Comparison of ENCODE assay signal across 10 cellular contexts in genomic region chr5:78640622-78641021, GRCh38. TPM values are rescaled to one million over a fixed set of nuclear protein-coding genes. Genes with fewer than 3 reads are reported as not detected.
DNase-seq lines count a peak whose midpoint lies in the region; ATAC-seq, FAIRE-seq and TF ChIP-seq lines count a peak whose summit lies in the region.
"Had no signal": no experiment of that assay in that cellular context is flagged by ENCODE, and none has a peak within 500 bp of the region (broad histone marks: within the 10 kb centered on the region; RNA-seq: fewer than 3 reads in every experiment).

No MANE protein-coding gene starts in this region.

- WGBS in HepG2 (ENCODE audit: low lambda C conversion rate) = 17% methylated on average over 1 of the region's 1 CpG
- no CpG with 5 or more reads among the region's 1 CpG for WGBS in right lobe of liver (ENCODE audit: insufficient coverage, low coverage, low lambda C conversion rate, missing lambda C conversion rate)
- 0% methylated on average over 1 of the region's 1 CpG for WGBS in mammary epithelial cell (ENCODE audit: low coverage, missing lambda C conversion rate)
- WGBS in lower leg skin, 2 donors = 38 to 56% methylated on average over 1 of the region's 1 CpG

- in situ Hi-C loops in HepG2 (cut with HindIII; ENCODE audit: extremely low pct_ligation_motif_present, low pct_unique_long_range_greater_than_20kb) = no loop called here
- in situ Hi-C loops in mammary epithelial cell (cut with MboI; ENCODE audit: low sequenced_read_pairs in 2 of 2) = loop anchor here in 1 of 2 donors (25.0 kb wide), 1 partner anchor 247 kb away; no protein-coding TSS in a partner anchor

- H3K4me1 ChIP-seq in HepG2 (ENCODE audit: insufficient read depth, low read length) (peaks cover 72% of the 10 kb centered on the region), right lobe of liver (no peaks in the 10 kb centered on the region), mammary epithelial cell (ENCODE audit: insufficient read depth, low read length) (peaks cover 46% of the 10 kb centered on the region)

- TF ChIP-seq EP300 in HepG2 (IDR thresholded peaks at IDR 0.05; ENCODE audit: low read depth in 2 of 2, low read length in 2 of 2) (no peak), HepG2 (CRISPR knock-in tag; IDR thresholded peaks at IDR 0.05; ENCODE audit: borderline replicate concordance) (no peak)

- peaks cover 73% of the 10 kb centered on the region for H3K79me2 ChIP-seq in HepG2 (ENCODE audit: insufficient read depth, low read length)
- H3K79me2 ChIP-seq in mammary epithelial cell (ENCODE audit: insufficient read depth, low read length) = peaks cover 91% of the 10 kb centered on the region

- H3K27ac ChIP-seq in HepG2 (ENCODE audit: extremely low read length, insufficient read depth, low read length) (peak overlapping the region; percentile 84), right lobe of liver (no peak overlapping the region), mammary epithelial cell (ENCODE audit: insufficient read depth, low read depth, low read length) (peak overlapping the region; percentile 85)

- no peak for TF ChIP-seq POLR2A in HepG2 (IDR thresholded peaks at IDR 0.05; ENCODE audit: insufficient read depth in 1 of 2, low read depth in 2 of 2, low read length in 2 of 2)
- no peak for TF ChIP-seq POLR2A in right lobe of liver (IDR thresholded peaks at IDR 0.05)
- no peak for TF ChIP-seq POLR2A in lower leg skin (IDR thresholded peaks at IDR 0.05)

- peak; percentile 62 for ATAC-seq in HepG2
- no peak for ATAC-seq in right lobe of liver
- ATAC-seq in HG03342 (IDR thresholded peaks at IDR 0.05; ENCODE audit: unreplicated experiment) = peak; percentile 83
- no peak for ATAC-seq in HG03039 (IDR thresholded peaks at IDR 0.05; ENCODE audit: unreplicated experiment)
- ATAC-seq: T-cell had no signal

- peak overlapping the region; percentile 58 for H3K4me2 ChIP-seq in HepG2 (ENCODE audit: low read depth, low read length)
- H3K4me2 ChIP-seq in mammary epithelial cell (ENCODE audit: insufficient read depth, low read depth, low read length) = peak overlapping the region; percentile 2

- H3K4me3 ChIP-seq in HepG2 (replicated peaks in 1 of 3; ENCODE audit: insufficient read depth in 1 of 3, low read depth in 2 of 3, low read length in 3 of 3) = peak overlapping the region in 1 of 3 experiments; percentile 20; a peak in 1 of 6 replicates
- H3K4me3 ChIP-seq in right lobe of liver = no peak overlapping the region
- H3K4me3 ChIP-seq in mammary epithelial cell (replicated peaks in 1 of 3; ENCODE audit: insufficient read depth in 1 of 3, low read depth in 2 of 3, low read length in 3 of 3) = no peak overlapping the region
- no peak overlapping the region for H3K4me3 ChIP-seq in lower leg skin (ENCODE audit: low read depth, poor library complexity, severe bottlenecking)

- DNase-seq in HepG2 (ENCODE audit: low spot score) (peak; percentile 13), right lobe of liver (no peak), mammary epithelial cell (peak; percentile 76), DMS79 (lab: John Stamatoyannopoulos, UW) (no peak), lower leg skin (ENCODE audit: low spot score in 2 of 2) (no peak)
- no peak for DNase-seq in activated CD4-positive, CD25-positive, alpha-beta regulatory T cell (lab: John Stamatoyannopoulos, UW)
- DNase-seq: NCI-H1092 treated with DMSO at 0.1 percent for 48 hours, T-cell had no signal

- CTCF ChIA-PET in HepG2 (lab: Yijun Ruan, JAX; ENCODE audit: low intra/inter-chr PET ratio, low total read pairs) (no interaction called here), mammary epithelial cell (lab: Charles Lee; ENCODE audit: low non-redundant PET) (no interaction called here)

- H2AFZ ChIP-seq in HepG2 (ENCODE audit: low read length) = no peak overlapping the region
- no peak overlapping the region for H2AFZ ChIP-seq in mammary epithelial cell (ENCODE audit: low read depth, low read length)

- H3K9ac ChIP-seq in HepG2 (ENCODE audit: insufficient read depth, low read depth, low read length) (peak overlapping the region; percentile 50), mammary epithelial cell (ENCODE audit: insufficient read depth, low read length) (no peak overlapping the region)

- TF ChIP-seq CTCF in HepG2 (CRISPR knock-in tag; IDR thresholded peaks at IDR 0.05) = no peak
- no peak for TF ChIP-seq CTCF in right lobe of liver (IDR thresholded peaks at IDR 0.05)
- TF ChIP-seq CTCF in mammary epithelial cell (conservative IDR thresholded peaks at IDR 0.05 in 1 of 2, IDR thresholded peaks at IDR 0.05 in 1 of 2; ENCODE audit: extremely low read depth in 1 of 2, insufficient read depth in 1 of 2, low read depth in 1 of 2, low read length in 2 of 2) = peak in 1 of 2 donors; percentile 12
- no peak for TF ChIP-seq CTCF in lower leg skin (IDR thresholded peaks at IDR 0.05)

- H4K20me1 ChIP-seq in HepG2 (ENCODE audit: insufficient read depth, low read length) (no peaks in the 10 kb centered on the region), mammary epithelial cell (ENCODE audit: insufficient read depth, low read length) (no peaks in the 10 kb centered on the region)

- intact Hi-C loops in HepG2 (cut with micrococcal nuclease; ENCODE audit: unreplicated experiment) = loop anchor here (5.0 to 10.0 kb wide), 4 partner anchors 38 to 344 kb away; partner anchors contain the start of gene ARSB
- intact Hi-C loops in right lobe of liver (cut with DNase I) = no loop called here
- intact Hi-C loops in mammary epithelial cell (cut with micrococcal nuclease) = no loop called here
- intact Hi-C loops in lower leg skin (cut with DNase I; ENCODE audit: low total_unique reads) = no loop called here

- TF ChIP-seq RAD21 in HepG2 (CRISPR knock-in tag; IDR thresholded peaks at IDR 0.05) = no peak

- FAIRE-seq in HepG2 (lab: Jason Lieb, UNC) = peak; percentile 8

- H3K27me3 ChIP-seq in HepG2 (ENCODE audit: control insufficient read depth in 1 of 2, insufficient read depth in 2 of 2, low read length in 2 of 2) (no peaks in the 10 kb centered on the region), right lobe of liver (no peaks in the 10 kb centered on the region), mammary epithelial cell (ENCODE audit: insufficient read depth, low read length) (no peaks in the 10 kb centered on the region)

- H3K36me3 ChIP-seq in HepG2 (replicated peaks in 1 of 2; ENCODE audit: control insufficient read depth in 1 of 2, insufficient read depth in 2 of 2, low read length in 2 of 2) (peaks cover 0 to 2% of the 10 kb centered on the region in 2 experiments; a peak in 1 of 5 replicates), right lobe of liver (no peaks in the 10 kb centered on the region), mammary epithelial cell (ENCODE audit: insufficient read depth, low read length) (peaks cover 4% of the 10 kb centered on the region)

- POLR2A ChIA-PET in HepG2 (lab: Yijun Ruan, JAX) = interaction anchor here (1.0 to 1.5 kb wide), 3 partner anchors 9 to 344 kb away, joined by 3 to 9 read pairs (median 4); partner anchors contain the start of gene ARSB

- H3K9me3 ChIP-seq in HepG2 (ENCODE audit: low read length) (no peaks in the 10 kb centered on the region), right lobe of liver (no peaks in the 10 kb centered on the region), mammary epithelial cell (replicated peaks; ENCODE audit: insufficient read depth, low read length) (no peaks in the 10 kb centered on the region)

- BruUV-seq in HepG2 (replicated peaks; lab: Mats Ljungman, UMichigan) (TSS peak; percentile 45), mammary epithelial cell (replicated peaks; lab: Mats Ljungman, UMichigan) (no TSS peak)

- dilution Hi-C loops in mammary epithelial cell (cut with HindIII; ENCODE audit: low sequenced_read_pairs) = loop anchor here (10.0 kb wide), 1 partner anchor 106 kb away; no protein-coding TSS in a partner anchor

TF ChIP-seq in HepG2, 621 proteins besides CTCF, POLR2A, EP300 and RAD21 (continues in another document):
- TF ChIP-seq ZSCAN31 (CRISPR knock-in tag; IDR thresholded peaks at IDR 0.05; ENCODE audit: low read depth) (no peak), ZNF414 (CRISPR knock-in tag; IDR thresholded peaks at IDR 0.05) (0 out of 2 replicates have a peak, but pooled peaks have one; percentile 38), NR2C2 (CRISPR knock-in tag; IDR thresholded peaks at IDR 0.05; ENCODE audit: borderline replicate concordance) (0 out of 2 replicates have a peak, but pooled peaks have one; percentile 2)

RNA-seq across cellular contexts. Expression of gene LHFPL2, which starts 8.0 kb away (rescaled TPM):
- 20.0 TPM in 2 replicates for total RNA-seq in HepG2 (2016; rRNA removed; fragmentation: Illumina TruSeq; extraction: Trizol)
- 9.3 and 10.4 TPM in 2 replicates for total RNA-seq in HepG2 (2016; cell fraction: cytosol; rRNA removed; fragmentation: Illumina TruSeq; extraction: Trizol; ENCODE audit: low read depth)
- 18.6 and 20.5 TPM in 2 replicates for total RNA-seq in HepG2 (2016; cell fraction: insoluble cytoplasmic fraction; rRNA removed; fragmentation: Illumina TruSeq; extraction: Trizol)
- total RNA-seq in HepG2 (2016; cell fraction: membrane; rRNA removed; fragmentation: Illumina TruSeq; extraction: Trizol) = 15.5 and 16.5 TPM in 2 replicates
- total RNA-seq in HepG2 (2016; cell fraction: nucleus; rRNA removed; fragmentation: Illumina TruSeq; extraction: Trizol) = 29.5 and 30.3 TPM in 2 replicates
- 6.0 and 6.3 TPM in 2 replicates for polyA plus RNA-seq in HepG2 (2011; rRNA removed)
- 4.6 and 6.5 TPM in 2 replicates for polyA plus RNA-seq in HepG2 (2011; cell fraction: cytosol; rRNA removed)
- polyA plus RNA-seq in HepG2 (2011; cell fraction: nucleus; rRNA removed) = 8.6 and 9.9 TPM in 2 replicates
- polyA plus RNA-seq in HepG2 (2012) = 9.2 and 12.5 TPM in 2 replicates
- 1.4 and 1.7 TPM in 2 replicates for polyA plus RNA-seq in HepG2 (2016; cell fraction: cytosol; fragmentation: Illumina TruSeq; extraction: Trizol; ENCODE audit: low read depth)
- polyA plus RNA-seq in HepG2 (2016; cell fraction: insoluble cytoplasmic fraction; fragmentation: Illumina TruSeq; extraction: Trizol; ENCODE audit: low read depth) = 12.6 and 13.6 TPM in 2 replicates
- polyA plus RNA-seq in HepG2 (2016; cell fraction: membrane; fragmentation: Illumina TruSeq; extraction: Trizol; ENCODE audit: low read depth) = 5.8 and 5.9 TPM in 2 replicates
- polyA plus RNA-seq in HepG2 (2016; cell fraction: nucleus; fragmentation: Illumina TruSeq; extraction: Trizol; ENCODE audit: insufficient read depth, low read depth) = 26.4 and 29.4 TPM in 2 replicates
- 9.6 and 24.5 TPM in 2 replicates for polyA minus RNA-seq in HepG2 (2011; rRNA and poly(A)+ RNA removed; ENCODE audit: low replicate concordance)
- 13.1 and 14.4 TPM in 2 replicates for polyA minus RNA-seq in HepG2 (2011; cell fraction: cytosol; rRNA and poly(A)+ RNA removed)
- polyA minus RNA-seq in HepG2 (2011; cell fraction: nucleus; rRNA and poly(A)+ RNA removed) = 23.7 and 26.4 TPM in 2 replicates
- total RNA-seq in right lobe of liver = 10 to 100 TPM in 1 of 6 experiments, 1 to 10 TPM in 5; 2.6 to 11.8 (median 4.3) TPM
- total RNA-seq in mammary epithelial cell = 10 to 100 TPM; 52.5 to 53.5 TPM
- polyA plus RNA-seq in mammary epithelial cell = 11.5 TPM
- polyA minus RNA-seq in mammary epithelial cell = 20.2 TPM
- 10 to 100 TPM in 2 of 4 donors, 1 to 10 TPM in 2; 7.3 to 11.1 (median 9.6) TPM for total RNA-seq in lower leg skin

Comparison
In these comparisons a context has a peak if more than half of its experiments do, and no peak if none do; other contexts are left out.
1. ATAC-seq: peak in HepG2 (single experiment) and HG03342 (single experiment); none in right lobe of liver (0 of 4) and HG03039 (single experiment).
2. DNase-seq: peak in HepG2 (single experiment) and mammary epithelial cell (single experiment); none in right lobe of liver (0 of 3), activated CD4-positive, CD25-positive, alpha-beta regulatory T cell (0 of 4), DMS79 (single experiment) and lower leg skin (0 of 2).
3. H3K27ac ChIP-seq: peak in HepG2 (single experiment) and mammary epithelial cell (single experiment); none in right lobe of liver (0 of 3).